9 cellular contexts compared by ENCODE assay signal in genomic region chr4:1723131-1723801, GRCh38. TPM values are rescaled to one million over a fixed set of nuclear protein-coding genes. Genes with fewer than 3 reads are reported as not detected.
A peak's percentile ranks its signal among the peaks of the same experiment; 100 is the strongest.
DNase-seq lines count a peak whose midpoint lies in the region; FAIRE-seq and TF ChIP-seq lines count a peak whose summit lies in the region.
"Had no signal": no experiment of that assay in that cellular context is flagged by ENCODE, and none has a peak within 500 bp of the region (broad histone marks: within the 10 kb centered on the region; RNA-seq: fewer than 3 reads in every experiment).

No MANE protein-coding gene starts in this region.

- TF ChIP-seq POLR2A in H1 (IDR thresholded peaks at IDR 0.05; ENCODE audit: control extremely low read depth in 1 of 2, low read depth in 2 of 2, low read length in 2 of 2), result no peak

- no peak overlapping the region for H3K56ac ChIP-seq in H9 (ENCODE audit: insufficient read length, low read depth, low read length)
- no peak overlapping the region for H3K56ac ChIP-seq in H1 (replicated peaks; ENCODE audit: insufficient read length, low read depth, low read length)

- H3K23ac ChIP-seq in H9 (ENCODE audit: insufficient read length, low read depth, low read length), result no peak overlapping the region
- H3K23ac ChIP-seq in H1 (ENCODE audit: insufficient read length), result no peak overlapping the region

- H4K8ac ChIP-seq in H9 (replicated peaks; ENCODE audit: insufficient read length, low read depth, low read length) (no peak overlapping the region), H1 (ENCODE audit: extremely low read depth, insufficient read depth, low read length) (no peak overlapping the region)

- H2AFZ ChIP-seq in H9 (ENCODE audit: low read length) (no peak overlapping the region), H1 (ENCODE audit: low read length) (no peak overlapping the region)

- H3K79me2 ChIP-seq in H9 (ENCODE audit: insufficient read depth, low read length), result peaks cover 20% of the 10 kb centered on the region; the same call in 1 of the 2 replicates
- H3K79me2 ChIP-seq in H1 (ENCODE audit: control insufficient read depth in 1 of 2, insufficient read depth in 2 of 2, low read length in 2 of 2), result peaks cover 9 to 42% of the 10 kb centered on the region in 2 experiments; a peak in 3 of 4 replicates

- H2BK20ac ChIP-seq in H9 (ENCODE audit: low read depth, low read length, poor library complexity, severe bottlenecking), result no peak overlapping the region
- no peak overlapping the region for H2BK20ac ChIP-seq in H1 (ENCODE audit: low read length)

- H3K27ac Mint-ChIP-seq in H9, result peak overlapping the region in 2 of 3 experiments; percentile 39 to 86; a peak in 3 of 7 replicates

- H3K4me1 ChIP-seq in H9 (ENCODE audit: insufficient read depth, low read length), result no peaks in the 10 kb centered on the region
- peaks cover 0 to 19% (median 12%) of the 10 kb centered on the region in 4 experiments; a peak in 6 of 7 replicates for H3K4me1 ChIP-seq in H1 (replicated peaks in 1 of 4; ENCODE audit: control insufficient read depth in 3 of 4, insufficient read depth in 4 of 4, low read length in 3 of 4)

- peak overlapping the region in 1 of 4 experiments; percentile 96; a peak in 1 of 8 replicates for H3K4me3 ChIP-seq in H1 (ENCODE audit: extremely low read depth in 1 of 4, insufficient read depth in 2 of 4, low read depth in 3 of 4, low read length in 4 of 4)

- H3K14ac ChIP-seq in H9 (ENCODE audit: insufficient read depth, low read length) (no peak overlapping the region), H1 (ENCODE audit: insufficient read length) (no peak overlapping the region)

- no CpG with 5 or more reads among the region's 12 CpGs for WGBS in H9 (ENCODE audit: extremely low coverage, insufficient read length, low lambda C conversion rate)
- 92% methylated on average over 12 of the region's 12 CpGs; no CpG with 5 or more reads in 1 of the 2 experiments for WGBS in H1 (ENCODE audit: extremely low coverage in 1 of 2, insufficient coverage in 1 of 2, insufficient read length in 1 of 2, insufficient replicate concordance in 2 of 2, low coverage in 1 of 2, low lambda C conversion rate in 2 of 2, missing lambda C conversion rate in 1 of 2), 2 experiments

- no peak overlapping the region for H2AK5ac ChIP-seq in H9 (ENCODE audit: insufficient read length, low read length)
- no peak overlapping the region for H2AK5ac ChIP-seq in H1 (ENCODE audit: low read depth, low read length)

- H3K79me1 ChIP-seq in H9 (ENCODE audit: insufficient read depth, low read depth, low read length, poor library complexity, severe bottlenecking), result peaks cover 18% of the 10 kb centered on the region
- peaks cover 15% of the 10 kb centered on the region for H3K79me1 ChIP-seq in H1 (ENCODE audit: low read depth, low read length)

- no peak for TF ChIP-seq RAD21 in H1 (IDR thresholded peaks at IDR 0.05 in 1 of 2, conservative IDR thresholded peaks at IDR 0.05 in 1 of 2; ENCODE audit: low read depth in 2 of 2, low read length in 2 of 2)

- H3K4ac ChIP-seq in H9 (ENCODE audit: low read depth, low read length) (no peak overlapping the region), H1 (replicated peaks; ENCODE audit: insufficient read length, low read depth, low read length) (no peak overlapping the region)

- no peak overlapping the region for H3K4me2 ChIP-seq in H9 (ENCODE audit: insufficient read depth, insufficient read length, low read length)
- peak overlapping the region; percentile 80 to 85; a peak in 1 of 4 replicates for H3K4me2 ChIP-seq in H1 (ENCODE audit: insufficient read depth in 1 of 2, low read depth in 2 of 2, low read length in 2 of 2)

- no peak overlapping the region for H2BK5ac ChIP-seq in H9 (ENCODE audit: insufficient read length, low read length)
- H2BK5ac ChIP-seq in H1 (ENCODE audit: low read depth, low read length), result no peak overlapping the region; the same call in 1 of the 2 replicates

- H3K4me1 Mint-ChIP-seq in H9, result peaks cover 25 to 33% of the 10 kb centered on the region in 2 experiments

- TF ChIP-seq EP300 in H1 (IDR thresholded peaks at IDR 0.05; ENCODE audit: borderline replicate concordance in 1 of 2, low read depth in 2 of 2, low read length in 2 of 2), result no peak

- H4K91ac ChIP-seq in H9 (ENCODE audit: insufficient read length, low read depth, low read length) (no peak overlapping the region), H1 (replicated peaks; ENCODE audit: insufficient read length, low read length) (no peak overlapping the region)

- no peak overlapping the region for H3T11ph ChIP-seq in H9 (ENCODE audit: low read length)

- H3K27me3 Mint-ChIP-seq in H9 (ENCODE audit: low read depth), result no peaks in the 10 kb centered on the region; the same call in 1 of the 2 replicates

- POLR2A ChIA-PET in H1 (lab: Charles Lee; ENCODE audit: partially characterized antibody), result interaction anchor here (0.8 to 8.8 kb wide), 4 partner anchors 12 to 61 kb away, joined by 3 to 100 read pairs (median 5); partner anchors contain the start of gene SLBP

- H3K9me3 Mint-ChIP-seq in H9, result no peaks in the 10 kb centered on the region

- H2BK12ac ChIP-seq in H9 (ENCODE audit: insufficient read length, low read depth, low read length) (no peak overlapping the region), H1 (ENCODE audit: low read depth, low read length) (no peak overlapping the region)

- DNase-seq in H9 (no peak), T-helper 9 cell (peak; percentile 26), H1 (ENCODE audit: low read depth in 1 of 2, low spot score in 2 of 2) (no peak), DMS 273 treated with DMSO at 0.1 percent for 48 hours (lab: John Stamatoyannopoulos, UW) (no peak), NCI-H1105 treated with DMSO at 0.1 percent for 48 hours (lab: John Stamatoyannopoulos, UW) (no peak), DMS 273 (lab: John Stamatoyannopoulos, UW; ENCODE audit: unreplicated experiment) (no peak), NCI-H748 (lab: John Stamatoyannopoulos, UW; ENCODE audit: unreplicated experiment) (no peak)
- peak; percentile 60 to 74 for DNase-seq in stimulated activated CD4-positive, alpha-beta T cell treated with anti-CD3 and anti-CD28 coated beads, Interleukin-2, amount 100 ng/mL, for 24 hours

- H3K9me3 ChIP-seq in H9 (ENCODE audit: control insufficient read depth, low read depth, low read length), result no peaks in the 10 kb centered on the region
- H3K9me3 ChIP-seq in H1 (ENCODE audit: insufficient read depth in 2 of 2, low read depth in 1 of 2, low read length in 1 of 2), result no peaks in the 10 kb centered on the region
- H3K9me3 ChIP-seq: SJSA1 had no signal

- no peaks in the 10 kb centered on the region for H3K27me3 ChIP-seq in H9 (ENCODE audit: insufficient read depth, low read length)
- no peaks in the 10 kb centered on the region for H3K27me3 ChIP-seq in H1 (replicated peaks in 1 of 4; ENCODE audit: control insufficient read depth in 3 of 4, extremely low read depth in 1 of 4, insufficient read depth in 3 of 4, low read length in 3 of 4)
- H3K27me3 ChIP-seq: SJSA1 had no signal

- CTCF ChIA-PET in H1 (lab: Charles Lee; ENCODE audit: partially characterized antibody), result interaction anchor here (0.6 to 18.6 kb wide), 11 partner anchors 10 to 176 kb away, joined by 3 to 326 read pairs (median 3); no protein-coding TSS in a partner anchor

- H3K36me3 ChIP-seq in H1 (ENCODE audit: control insufficient read depth in 2 of 4, insufficient read depth in 4 of 4, low read length in 3 of 4), result peaks cover 29 to 37% (median 33%) of the 10 kb centered on the region in 4 experiments

- H2BK15ac ChIP-seq in H9 (ENCODE audit: low read depth, low read length) (no peak overlapping the region), H1 (ENCODE audit: low read length) (no peak overlapping the region)

- FAIRE-seq in H1 (lab: Jason Lieb, UNC), result no peak

- H3K9ac ChIP-seq in H9 (ENCODE audit: extremely low read depth, insufficient read length, low read length), result no peak overlapping the region
- H3K9ac ChIP-seq in H1 (replicated peaks in 1 of 4; ENCODE audit: extremely low read depth in 1 of 4, low read depth in 3 of 4, low read length in 3 of 4), result no peak overlapping the region

- H4K20me1 ChIP-seq in H9 (ENCODE audit: control insufficient read depth, insufficient read depth, insufficient read length), result no peaks in the 10 kb centered on the region
- peaks cover 19 to 23% of the 10 kb centered on the region in 2 experiments for H4K20me1 ChIP-seq in H1 (replicated peaks in 1 of 2; ENCODE audit: control insufficient read depth in 1 of 2, insufficient read depth in 2 of 2, low read length in 2 of 2)

- no peak overlapping the region for H2BK120ac ChIP-seq in H9 (ENCODE audit: low read depth, low read length, poor library complexity, severe bottlenecking)
- no peak overlapping the region for H2BK120ac ChIP-seq in H1 (replicated peaks; ENCODE audit: low read depth, low read length)

- peaks cover 18% of the 10 kb centered on the region for H3K23me2 ChIP-seq in H9 (ENCODE audit: insufficient read length, low read depth, low read length, poor library complexity, severe bottlenecking)
- H3K23me2 ChIP-seq in H1 (ENCODE audit: low read depth, low read length), result peaks cover 12% of the 10 kb centered on the region

- H4K5ac ChIP-seq in H9 (ENCODE audit: insufficient read length, low read depth, low read length), result no peak overlapping the region
- no peak overlapping the region for H4K5ac ChIP-seq in H1 (ENCODE audit: insufficient read length, low read depth, low read length)

- H3K27ac ChIP-seq in H9 (ENCODE audit: insufficient read length, low read depth, low read length) (no peak overlapping the region), H1 (ENCODE audit: low read depth, low read length) (0 out of 2 replicates have a peak overlapping the region, but pooled peaks have one; percentile 12)
- H3K27ac ChIP-seq: SJSA1 had no signal

- no peak overlapping the region for H3K18ac ChIP-seq in H9 (ENCODE audit: insufficient read length, low read depth, low read length)
- no peak overlapping the region for H3K18ac ChIP-seq in H1 (ENCODE audit: extremely low read depth, low read length)

- peak overlapping the region; percentile 96 to 99 for H3K4me3 Mint-ChIP-seq in H9

- TF ChIP-seq CTCF in H9 (conservative IDR thresholded peaks at IDR 0.05), result no peak
- TF ChIP-seq CTCF in H1 (IDR thresholded peaks at IDR 0.05; ENCODE audit: control extremely low read depth in 1 of 3, insufficient read depth in 1 of 3, low read depth in 1 of 3, low read length in 3 of 3), result no peak

- H3K36me3 Mint-ChIP-seq in H9 (ENCODE audit: insufficient read depth in 1 of 3, low read depth in 3 of 3), result peaks cover 43 to 64% (median 61%) of the 10 kb centered on the region in 3 experiments

RNA-seq across cellular contexts. Expression of gene TACC3, which starts 1.9 kb away (rescaled TPM):
- 150 and 156 TPM in 2 replicates for total RNA-seq in H9 (2021)
- total RNA-seq in H1 (2021; fragmentation: NEBNext Ultra II Directional; extraction: Animal tissue kit (Norgen Biotek cat#: 25700)), result 147 and 148 TPM in 2 replicates
- polyA plus RNA-seq in H1 (2011; rRNA removed), result 73.8 and 113 TPM in 2 replicates
- 93.2 TPM for polyA plus RNA-seq in H1 (2011; cell fraction: cytosol; rRNA removed)
- polyA plus RNA-seq in H1 (2011; cell fraction: nucleus; rRNA removed), result 159 TPM
- 127 to 150 TPM (median 147 TPM) in 4 replicates for polyA plus RNA-seq in H1 (2012, experiment 1 of 2)
- polyA plus RNA-seq in H1 (2012, experiment 2 of 2), result 102 TPM
- polyA plus RNA-seq in H1 (2013, experiment 1 of 2), result 103 TPM
- 92.2 TPM for polyA plus RNA-seq in H1 (2013, experiment 2 of 2)
- 22.0 and 36.9 TPM in 2 replicates for polyA minus RNA-seq in H1 (2011; rRNA and poly(A)+ RNA removed)
- 57.8 TPM for polyA minus RNA-seq in H1 (2011; cell fraction: cytosol; rRNA and poly(A)+ RNA removed)
- 46.0 TPM for polyA minus RNA-seq in H1 (2011; cell fraction: nucleus; rRNA and poly(A)+ RNA removed)

RNA-seq across cellular contexts. Expression of gene TMEM129, which starts 2.1 kb away (rescaled TPM):
- 27.3 and 30.4 TPM in 2 replicates for total RNA-seq in H9 (2021)
- total RNA-seq in H1 (2021; fragmentation: NEBNext Ultra II Directional; extraction: Animal tissue kit (Norgen Biotek cat#: 25700)), result 28.5 and 31.5 TPM in 2 replicates
- polyA plus RNA-seq in H1 (2011; rRNA removed), result 58.7 and 89.1 TPM in 2 replicates
- 56.3 TPM for polyA plus RNA-seq in H1 (2011; cell fraction: cytosol; rRNA removed)
- polyA plus RNA-seq in H1 (2011; cell fraction: nucleus; rRNA removed), result 148 TPM
- 20.4 to 36.0 TPM (median 32.1 TPM) in 4 replicates for polyA plus RNA-seq in H1 (2012, experiment 1 of 2)
- 25.8 TPM for polyA plus RNA-seq in H1 (2012, experiment 2 of 2)
- polyA plus RNA-seq in H1 (2013, experiment 1 of 2), result 24.7 TPM
- polyA plus RNA-seq in H1 (2013, experiment 2 of 2), result 26.9 TPM
- polyA minus RNA-seq in H1 (2011; rRNA and poly(A)+ RNA removed), result 16.4 and 19.6 TPM in 2 replicates
- polyA minus RNA-seq in H1 (2011; cell fraction: cytosol; rRNA and poly(A)+ RNA removed), result 25.7 TPM
- polyA minus RNA-seq in H1 (2011; cell fraction: nucleus; rRNA and poly(A)+ RNA removed), result 30.7 TPM

RNA-seq across cellular contexts. Expression of gene SLBP, which starts 11.1 kb away (rescaled TPM):
- total RNA-seq in H9 (2021), result 62.7 and 67.0 TPM in 2 replicates
- 45.1 and 49.0 TPM in 2 replicates for total RNA-seq in H1 (2021; fragmentation: NEBNext Ultra II Directional; extraction: Animal tissue kit (Norgen Biotek cat#: 25700))
- polyA plus RNA-seq in H1 (2011; rRNA removed), result 24.6 and 44.1 TPM in 2 replicates
- polyA plus RNA-seq in H1 (2011; cell fraction: cytosol; rRNA removed), result 41.5 TPM
- polyA plus RNA-seq in H1 (2011; cell fraction: nucleus; rRNA removed), result 18.5 TPM
- polyA plus RNA-seq in H1 (2012, experiment 1 of 2), result 36.4 to 63.8 TPM (median 38.7 TPM) in 4 replicates
- polyA plus RNA-seq in H1 (2012, experiment 2 of 2), result 16.6 TPM
- 38.1 TPM for polyA plus RNA-seq in H1 (2013, experiment 1 of 2)
- polyA plus RNA-seq in H1 (2013, experiment 2 of 2), result 38.5 TPM
- polyA minus RNA-seq in H1 (2011; rRNA and poly(A)+ RNA removed), result 19.4 and 22.8 TPM in 2 replicates
- 29.6 TPM for polyA minus RNA-seq in H1 (2011; cell fraction: cytosol; rRNA and poly(A)+ RNA removed)
- 13.3 TPM for polyA minus RNA-seq in H1 (2011; cell fraction: nucleus; rRNA and poly(A)+ RNA removed)

RNA-seq across cellular contexts. Expression of gene FAM53A, which starts 39.2 kb away (rescaled TPM):
- 2.3 and 2.4 TPM in 2 replicates for total RNA-seq in H9 (2021)
- total RNA-seq in H1 (2021; fragmentation: NEBNext Ultra II Directional; extraction: Animal tissue kit (Norgen Biotek cat#: 25700)), result 2.0 and 2.8 TPM in 2 replicates
- 1.9 and 2.5 TPM in 2 replicates for polyA plus RNA-seq in H1 (2011; rRNA removed)
- 2.2 TPM for polyA plus RNA-seq in H1 (2011; cell fraction: cytosol; rRNA removed)
- 3.8 TPM for polyA plus RNA-seq in H1 (2011; cell fraction: nucleus; rRNA removed)
- 0.57 to 2.2 TPM (median 1.6 TPM) in 4 replicates for polyA plus RNA-seq in H1 (2012, experiment 1 of 2)
- 1.1 TPM for polyA plus RNA-seq in H1 (2012, experiment 2 of 2)
- 1.4 TPM for polyA plus RNA-seq in H1 (2013, experiment 1 of 2)
- polyA plus RNA-seq in H1 (2013, experiment 2 of 2), result 1.1 TPM
- 3.3 and 3.7 TPM in 2 replicates for polyA minus RNA-seq in H1 (2011; rRNA and poly(A)+ RNA removed)
- 1.3 TPM for polyA minus RNA-seq in H1 (2011; cell fraction: cytosol; rRNA and poly(A)+ RNA removed)
- 2.3 TPM for polyA minus RNA-seq in H1 (2011; cell fraction: nucleus; rRNA and poly(A)+ RNA removed)

Comparison
In these comparisons a context has a peak if more than half of its experiments do, and no peak if none do; other contexts are left out.
1. DNase-seq: peak in T-helper 9 cell (single experiment) and stimulated activated CD4-positive, alpha-beta T cell treated with anti-CD3 and anti-CD28 coated beads, Interleukin-2, amount 100 ng/mL, for 24 hours (2 of 2); none in H9 (single experiment), H1 (0 of 2), DMS 273 treated with DMSO at 0.1 percent for 48 hours (single experiment), NCI-H1105 treated with DMSO at 0.1 percent for 48 hours (single experiment), DMS 273 (single experiment) and NCI-H748 (single experiment).